11 cellular contexts compared by ENCODE assay signal in the genomic region with DNA sequence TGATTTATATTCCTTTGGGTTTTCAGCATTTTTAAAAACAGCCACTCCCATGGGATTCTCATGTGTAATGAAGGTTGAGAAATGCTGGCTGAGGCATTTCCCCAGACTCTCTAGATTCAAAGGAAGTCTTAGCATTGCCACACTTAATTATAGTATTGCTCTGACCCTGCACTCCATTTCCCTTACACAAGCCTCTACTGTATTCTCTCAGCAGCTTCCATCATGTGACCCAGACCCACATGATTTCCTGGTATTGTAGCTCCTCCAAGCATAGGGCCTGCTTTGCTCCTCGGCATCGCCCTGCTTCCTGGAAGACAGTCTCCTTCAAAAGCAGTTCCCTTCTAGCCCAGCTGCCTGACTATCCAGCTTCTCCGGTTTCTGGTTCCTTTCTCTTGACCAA.
DNase-seq lines count a peak whose midpoint lies in the region; ATAC-seq, FAIRE-seq and TF ChIP-seq lines count a peak whose summit lies in the region.
"Had no signal": no experiment of that assay in that cellular context is flagged by ENCODE, and none has a peak within 500 bp of the region (broad histone marks: within the 10 kb centered on the region; RNA-seq: fewer than 3 reads in every experiment).

No MANE protein-coding gene starts in this region.

- H3K4me3 ChIP-seq in right atrium auricular region (no peak overlapping the region), left ventricle myocardium inferior (no peak overlapping the region), pancreas (no peak overlapping the region), aorta (ENCODE audit: low read length in 2 of 2) (no peak overlapping the region)
- H3K4me3 ChIP-seq: thyroid gland had no signal

- FAIRE-seq in pancreas (lab: Jason Lieb, UNC), result no peak

- H3K36me3 ChIP-seq in right atrium auricular region (no peaks in the 10 kb centered on the region), left ventricle myocardium inferior (no peaks in the 10 kb centered on the region), pancreas (no peaks in the 10 kb centered on the region), aorta (ENCODE audit: control insufficient read depth in 1 of 2, insufficient read depth in 2 of 2, low read length in 1 of 2) (no peaks in the 10 kb centered on the region)
- H3K36me3 ChIP-seq: thyroid gland had no signal

- H3K27me3 ChIP-seq in right atrium auricular region (no peaks in the 10 kb centered on the region), left ventricle myocardium inferior (ENCODE audit: low read depth) (no peaks in the 10 kb centered on the region), pancreas (no peaks in the 10 kb centered on the region), aorta (ENCODE audit: control insufficient read depth in 1 of 2, insufficient read depth in 2 of 2, low read length in 1 of 2) (no peaks in the 10 kb centered on the region)
- H3K27me3 ChIP-seq: thyroid gland had no signal

- H3K4me1 ChIP-seq in right atrium auricular region (peaks cover 0 to 25% of the 10 kb centered on the region in 2 donors), left ventricle myocardium inferior (peaks cover 36% of the 10 kb centered on the region), pancreas (no peaks in the 10 kb centered on the region), aorta (ENCODE audit: control insufficient read depth in 1 of 2, insufficient read depth in 2 of 2, low read length in 2 of 2) (peaks cover 1 to 5% of the 10 kb centered on the region in 2 donors)
- H3K4me1 ChIP-seq: thyroid gland had no signal

- TF ChIP-seq CTCF in right atrium auricular region (IDR thresholded peaks at IDR 0.05) (no peak), left ventricle myocardium inferior (IDR thresholded peaks at IDR 0.05; ENCODE audit: borderline replicate concordance) (no peak), pancreas (IDR thresholded peaks at IDR 0.05) (no peak)

- intact Hi-C loops in Right ventricle myocardium superior (cut with DNase I), result loop anchor here (10.0 kb wide), 1 partner anchor 256 kb away; no protein-coding TSS in a partner anchor
- intact Hi-C loops in left ventricle myocardium inferior (cut with micrococcal nuclease), result no loop called here
- intact Hi-C loops in pancreas (cut with DNase I), result no loop called here
- intact Hi-C loops in aorta (cut with DNase I), result loop anchor here in 1 of 2 donors (5.0 kb wide), 1 partner anchor 264 kb away; a partner anchor contains a TSS

- H3K9me3 ChIP-seq in right atrium auricular region (no peaks in the 10 kb centered on the region), left ventricle myocardium inferior (replicated peaks) (no peaks in the 10 kb centered on the region), pancreas (no peaks in the 10 kb centered on the region), aorta (ENCODE audit: control insufficient read depth, low read length) (no peaks in the 10 kb centered on the region)
- H3K9me3 ChIP-seq: thyroid gland had no signal

- ATAC-seq in Right ventricle myocardium superior (ENCODE audit: poor library complexity), result peak; percentile 67
- peak in 3 of 4 donors; percentile 39 to 84 (median 53) for ATAC-seq in pancreas
- ATAC-seq in aorta (ENCODE audit: low FRiP score), result peak; percentile 82
- no peak for ATAC-seq in GM18907 (IDR thresholded peaks at IDR 0.05; ENCODE audit: unreplicated experiment)

- H3K27ac ChIP-seq in right atrium auricular region, result peak overlapping the region in 1 of 2 donors; percentile 42
- peak overlapping the region; percentile 69 for H3K27ac ChIP-seq in left ventricle myocardium inferior (replicated peaks)
- no peak overlapping the region for H3K27ac ChIP-seq in pancreas
- H3K27ac ChIP-seq in aorta (ENCODE audit: low read depth in 1 of 2, low read length in 2 of 2), result no peak overlapping the region
- H3K27ac ChIP-seq: thyroid gland had no signal

- DNase-seq in Right ventricle myocardium superior, result peak; percentile 61
- DNase-seq in right atrium auricular region (ENCODE audit: low spot score), result no peak
- peak; percentile 33 for DNase-seq in left ventricle myocardium inferior
- peak in 1 of 6 donors; percentile 13 for DNase-seq in pancreas
- peak in 1 of 2 donors; percentile 59 for DNase-seq in aorta
- DNase-seq in NCI-H2029 (lab: John Stamatoyannopoulos, UW), result no peak
- DNase-seq in NCI-H510A (lab: John Stamatoyannopoulos, UW), result no peak
- DNase-seq: NCI-H446, T-helper 2 cell had no signal

- WGBS in pancreas, 2 donors, result 87 to 92% methylated on average over 3 of the region's 3 CpGs
- WGBS in aorta, 2 donors, result 67 to 69% methylated on average over 3 of the region's 3 CpGs

Comparison
In these comparisons a context has a peak if more than half of its experiments do, and no peak if none do; other contexts are left out.
1. DNase-seq: peak in Right ventricle myocardium superior (single experiment) and left ventricle myocardium inferior (single experiment); none in right atrium auricular region (single experiment), NCI-H2029 (single experiment) and NCI-H510A (single experiment).